ENCODE assay signal across 1 cellular context in genomic region chr10:113264333-113265131, GRCh38.
TF ChIP-seq lines count a peak whose summit lies in the region.

No MANE protein-coding gene starts in this region.

TF ChIP-seq in GM23338, 12 proteins besides CTCF, POLR2A, EP300 and RAD21 (continued from another document):
- TF ChIP-seq REST (IDR thresholded peaks at IDR 0.05; ENCODE audit: unreplicated experiment) (no peak), STAT1 (IDR thresholded peaks at IDR 0.05; ENCODE audit: unreplicated experiment) (no peak), EZH2 (IDR thresholded peaks at IDR 0.05; ENCODE audit: low read depth, unreplicated experiment) (no peak), JUNB (IDR thresholded peaks at IDR 0.05; ENCODE audit: unreplicated experiment) (no peak), NANOG (IDR thresholded peaks at IDR 0.05; ENCODE audit: borderline replicate concordance) (no peak), ETS1 (IDR thresholded peaks at IDR 0.05) (no peak)
